Comparison of ENCODE assay signal across 11 cellular contexts in the genomic region with DNA sequence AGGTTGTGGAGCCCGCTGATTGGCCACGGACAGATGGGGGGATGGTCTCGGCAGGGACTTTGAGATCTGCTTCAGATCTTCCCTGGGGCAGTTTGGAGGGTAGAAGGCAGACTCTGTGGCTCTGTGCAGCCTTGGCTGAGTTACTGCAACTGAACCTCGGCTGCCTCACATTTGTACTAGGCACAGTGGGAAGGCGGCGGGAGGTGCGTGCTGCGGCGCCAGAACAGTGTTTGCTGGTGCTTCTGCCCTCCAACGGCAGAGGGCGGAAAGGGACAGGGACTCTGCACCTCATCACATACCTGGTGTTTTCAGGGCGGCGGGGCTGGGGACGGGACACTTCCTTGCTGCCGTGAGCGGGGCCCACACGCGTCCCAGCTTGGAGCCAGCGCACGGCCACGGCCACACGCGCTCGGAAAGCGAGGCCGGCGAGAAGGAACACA. TPM values are rescaled to one million over a fixed set of nuclear protein-coding genes. Genes with fewer than 3 reads are reported as not detected.
DNase-seq lines count a peak whose midpoint lies in the region; ATAC-seq and TF ChIP-seq lines count a peak whose summit lies in the region.
"Had no signal": no experiment of that assay in that cellular context is flagged by ENCODE, and none has a peak within 500 bp of the region (broad histone marks: within the 10 kb centered on the region; RNA-seq: fewer than 3 reads in every experiment).

No MANE protein-coding gene starts in this region.

- no peaks in the 10 kb centered on the region for H3K9me3 Mint-ChIP-seq in nephron progenitor cell
- H3K9me3 Mint-ChIP-seq in CD14-positive monocyte = peaks cover 0 to 3% (median 0%) of the 10 kb centered on the region in 7 donors
- H3K9me3 Mint-ChIP-seq: activated T-cell treated with anti-CD3 and anti-CD28 coated beads, Interleukin-2, amount 50 U/mL, for 4 hours had no signal

- no peak for ATAC-seq in omental fat pad (ENCODE audit: low FRiP score)
- ATAC-seq: activated T-cell treated with anti-CD3 and anti-CD28 coated beads, Interleukin-2, amount 50 U/mL, for 4 hours had no signal

- peaks cover 27% of the 10 kb centered on the region for H3K4me1 Mint-ChIP-seq in nephron progenitor cell
- H3K4me1 Mint-ChIP-seq in CD14-positive monocyte = no peaks in the 10 kb centered on the region

- intact Hi-C loops in CD14-positive monocyte (cut with micrococcal nuclease) = no loop called here

- no peak for DNase-seq in HFF-Myc (ENCODE audit: extremely low read depth, low read depth)
- DNase-seq in NOMO-1 treated with dmso at 0.1 percent for 144 hours (lab: John Stamatoyannopoulos, UW; ENCODE audit: unreplicated experiment) = peak; percentile 93
- no peak for DNase-seq in epithelial cell of proximal tubule (ENCODE audit: low read depth)
- peak; percentile 67 for DNase-seq in nephron progenitor cell
- DNase-seq in omental fat pad (ENCODE audit: low spot score) = no peak
- DNase-seq in CD14-positive monocyte (ENCODE audit: low spot score) = no peak
- DNase-seq in GM03348 (ENCODE audit: low spot score) = no peak
- DNase-seq in NCI-H1436 (lab: John Stamatoyannopoulos, UW) = no peak
- DNase-seq: activated T-cell treated with anti-CD3 and anti-CD28 coated beads, Interleukin-2, amount 50 U/mL, for 4 hours; NCI-H526 treated with DMSO at 0.1 percent for 48 hours; T1000 had no signal

- H3K36me3 Mint-ChIP-seq in nephron progenitor cell (ENCODE audit: low read depth) (peaks cover 19% of the 10 kb centered on the region), CD14-positive monocyte (peaks cover 52 to 67% of the 10 kb centered on the region in 2 donors)

- no peak overlapping the region for H3K4me3 ChIP-seq in HFF-Myc (replicated peaks; ENCODE audit: low read depth, low read length)
- H3K4me3 ChIP-seq in epithelial cell of proximal tubule (ENCODE audit: low read depth, low read length) = no peak overlapping the region

- H3K27me3 Mint-ChIP-seq in nephron progenitor cell (ENCODE audit: low read depth, poor library complexity) (peaks cover 3% of the 10 kb centered on the region), CD14-positive monocyte (ENCODE audit: low read depth in 3 of 3) (no peaks in the 10 kb centered on the region)

- TF ChIP-seq CTCF in HFF-Myc (IDR thresholded peaks at IDR 0.05; ENCODE audit: low read depth, low read length, missing control alignments) = peak; percentile 37
- peak; percentile 35 for TF ChIP-seq CTCF in epithelial cell of proximal tubule (conservative IDR thresholded peaks at IDR 0.05; ENCODE audit: low read depth, low read length)
- TF ChIP-seq CTCF in nephron progenitor cell (IDR thresholded peaks at IDR 0.05) = peak; percentile 53
- no peak for TF ChIP-seq CTCF in omental fat pad (IDR thresholded peaks at IDR 0.05)
- no peak for TF ChIP-seq CTCF in CD14-positive monocyte (IDR thresholded peaks at IDR 0.05)

- H3K27ac Mint-ChIP-seq in nephron progenitor cell = no peak overlapping the region
- peak overlapping the region in 1 of 7 donors; percentile 50 for H3K27ac Mint-ChIP-seq in CD14-positive monocyte

- peak overlapping the region; percentile 36 for H3K4me3 Mint-ChIP-seq in nephron progenitor cell
- no peak overlapping the region for H3K4me3 Mint-ChIP-seq in CD14-positive monocyte
- H3K4me3 Mint-ChIP-seq: activated T-cell treated with anti-CD3 and anti-CD28 coated beads, Interleukin-2, amount 50 U/mL, for 4 hours had no signal

RNA-seq across cellular contexts. Expression of gene SLC66A1, which starts 26.2 kb away (rescaled TPM):
- 21.7 and 23.7 TPM in 2 replicates for total RNA-seq in epithelial cell of proximal tubule
- total RNA-seq in omental fat pad = 10 to 100 TPM in 3 of 4 donors, 1 to 10 TPM in 1; 9.6 to 21.1 (median 13.6) TPM
- polyA plus RNA-seq in CD14-positive monocyte = 1 to 10 TPM; 9.1 to 9.7 TPM

RNA-seq across cellular contexts. Expression of gene AKR7A2, which starts 26.4 kb away (rescaled TPM):
- total RNA-seq in epithelial cell of proximal tubule = 92.4 and 102 TPM in 2 replicates
- 10 to 100 TPM; 51.6 to 73.6 (median 59.0) TPM for total RNA-seq in omental fat pad
- polyA plus RNA-seq in CD14-positive monocyte = 100 to 1,000 TPM in 1 of 2 donors, 10 to 100 TPM in 1; 89.3 to 117 TPM

RNA-seq across cellular contexts. Expression of gene AKR7A3, which starts 49.8 kb away (rescaled TPM):
- total RNA-seq in epithelial cell of proximal tubule (0.36 and 1.3 TPM in 2 replicates), omental fat pad (1 to 10 TPM in 2 of 4 donors, under 1 TPM in 2; 0.37 to 1.7 (median 0.88) TPM)
- polyA plus RNA-seq in CD14-positive monocyte = under 1 TPM in 1 of 2 donors, not detected in 1; 0.15 TPM

Comparison
In these comparisons a context has a peak if more than half of its experiments do, and no peak if none do; other contexts are left out.
1. DNase-seq: peak in NOMO-1 treated with dmso at 0.1 percent for 144 hours (single experiment) and nephron progenitor cell (single experiment); none in HFF-Myc (single experiment), epithelial cell of proximal tubule (single experiment), omental fat pad (single experiment), CD14-positive monocyte (single experiment), GM03348 (single experiment) and NCI-H1436 (single experiment).
2. CTCF ChIP-seq: peak in HFF-Myc (single experiment), epithelial cell of proximal tubule (single experiment) and nephron progenitor cell (single experiment); none in omental fat pad (0 of 3) and CD14-positive monocyte (single experiment).